In the genomic region with DNA sequence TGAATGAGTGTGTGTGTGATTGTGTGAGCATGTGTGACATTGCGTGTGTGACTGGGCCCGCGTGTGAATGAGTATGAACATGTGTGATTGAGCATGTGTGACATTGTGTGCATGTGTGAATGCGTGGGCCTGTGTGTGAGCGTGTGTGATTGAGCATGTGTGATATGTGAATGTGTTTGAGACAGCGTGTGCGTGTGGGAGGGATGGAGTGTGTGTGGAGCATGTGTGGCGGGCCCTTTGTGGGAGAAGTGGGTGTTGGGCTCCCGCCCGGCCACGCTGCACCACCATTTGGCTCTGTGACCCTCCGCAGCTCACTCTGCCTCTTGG, we compare ENCODE assay signal across 1 cellular context.
TF ChIP-seq lines count a peak whose summit lies in the region.

No MANE protein-coding gene starts in this region.

TF ChIP-seq in HepG2, 621 proteins besides CTCF, POLR2A, EP300 and RAD21:
- TF ChIP-seq, protein P1, sequence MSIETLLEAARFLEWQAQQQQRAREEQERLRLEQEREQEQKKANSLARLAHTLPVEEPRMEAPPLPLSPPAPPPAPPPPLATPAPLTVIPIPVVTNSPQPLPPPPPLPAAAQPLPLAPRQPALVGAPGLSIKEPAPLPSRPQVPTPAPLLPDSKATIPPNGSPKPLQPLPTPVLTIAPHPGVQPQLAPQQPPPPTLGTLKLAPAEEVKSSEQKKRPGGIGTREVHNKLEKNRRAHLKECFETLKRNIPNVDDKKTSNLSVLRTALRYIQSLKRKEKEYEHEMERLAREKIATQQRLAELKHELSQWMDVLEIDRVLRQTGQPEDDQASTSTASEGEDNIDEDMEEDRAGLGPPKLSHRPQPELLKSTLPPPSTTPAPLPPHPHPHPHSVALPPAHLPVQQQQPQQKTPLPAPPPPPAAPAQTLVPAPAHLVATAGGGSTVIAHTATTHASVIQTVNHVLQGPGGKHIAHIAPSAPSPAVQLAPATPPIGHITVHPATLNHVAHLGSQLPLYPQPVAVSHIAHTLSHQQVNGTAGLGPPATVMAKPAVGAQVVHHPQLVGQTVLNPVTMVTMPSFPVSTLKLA (IDR thresholded peaks at IDR 0.05): peak; percentile 97
- no peak for TF ChIP-seq TCF12 (IDR thresholded peaks at IDR 0.05)
- TF ChIP-seq TCF12 (CRISPR knock-in tag; IDR thresholded peaks at IDR 0.05): no peak
- TF ChIP-seq, protein P2, sequence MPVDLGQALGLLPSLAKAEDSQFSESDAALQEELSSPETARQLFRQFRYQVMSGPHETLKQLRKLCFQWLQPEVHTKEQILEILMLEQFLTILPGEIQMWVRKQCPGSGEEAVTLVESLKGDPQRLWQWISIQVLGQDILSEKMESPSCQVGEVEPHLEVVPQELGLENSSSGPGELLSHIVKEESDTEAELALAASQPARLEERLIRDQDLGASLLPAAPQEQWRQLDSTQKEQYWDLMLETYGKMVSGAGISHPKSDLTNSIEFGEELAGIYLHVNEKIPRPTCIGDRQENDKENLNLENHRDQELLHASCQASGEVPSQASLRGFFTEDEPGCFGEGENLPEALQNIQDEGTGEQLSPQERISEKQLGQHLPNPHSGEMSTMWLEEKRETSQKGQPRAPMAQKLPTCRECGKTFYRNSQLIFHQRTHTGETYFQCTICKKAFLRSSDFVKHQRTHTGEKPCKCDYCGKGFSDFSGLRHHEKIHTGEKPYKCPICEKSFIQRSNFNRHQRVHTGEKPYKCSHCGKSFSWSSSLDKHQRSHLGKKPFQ (CRISPR knock-in tag; IDR thresholded peaks at IDR 0.05; ENCODE audit: insufficient replicate concordance): peak; percentile 24
- no peak for TF ChIP-seq MTF1 (CRISPR knock-in tag; IDR thresholded peaks at IDR 0.05)
- TF ChIP-seq, protein P3, sequence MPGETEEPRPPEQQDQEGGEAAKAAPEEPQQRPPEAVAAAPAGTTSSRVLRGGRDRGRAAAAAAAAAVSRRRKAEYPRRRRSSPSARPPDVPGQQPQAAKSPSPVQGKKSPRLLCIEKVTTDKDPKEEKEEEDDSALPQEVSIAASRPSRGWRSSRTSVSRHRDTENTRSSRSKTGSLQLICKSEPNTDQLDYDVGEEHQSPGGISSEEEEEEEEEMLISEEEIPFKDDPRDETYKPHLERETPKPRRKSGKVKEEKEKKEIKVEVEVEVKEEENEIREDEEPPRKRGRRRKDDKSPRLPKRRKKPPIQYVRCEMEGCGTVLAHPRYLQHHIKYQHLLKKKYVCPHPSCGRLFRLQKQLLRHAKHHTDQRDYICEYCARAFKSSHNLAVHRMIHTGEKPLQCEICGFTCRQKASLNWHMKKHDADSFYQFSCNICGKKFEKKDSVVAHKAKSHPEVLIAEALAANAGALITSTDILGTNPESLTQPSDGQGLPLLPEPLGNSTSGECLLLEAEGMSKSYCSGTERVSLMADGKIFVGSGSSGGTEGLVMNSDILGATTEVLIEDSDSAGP (CRISPR knock-in tag; IDR thresholded peaks at IDR 0.05; ENCODE audit: borderline replicate concordance): no peak
- no peak for TF ChIP-seq ZNF619 (CRISPR knock-in tag; IDR thresholded peaks at IDR 0.05)
- TF ChIP-seq CBFB (CRISPR knock-in tag; IDR thresholded peaks at IDR 0.05): no peak
- TF ChIP-seq ZFY (CRISPR knock-in tag; IDR thresholded peaks at IDR 0.05): no peak
- TF ChIP-seq BORCS8-MEF2B (CRISPR knock-in tag; IDR thresholded peaks at IDR 0.05): no peak
- TF ChIP-seq MED1 (CRISPR knock-in tag; IDR thresholded peaks at IDR 0.05): no peak
- no peak for TF ChIP-seq NCOR1 (IDR thresholded peaks at IDR 0.05; ENCODE audit: borderline replicate concordance, low read length)
- TF ChIP-seq, protein P4, sequence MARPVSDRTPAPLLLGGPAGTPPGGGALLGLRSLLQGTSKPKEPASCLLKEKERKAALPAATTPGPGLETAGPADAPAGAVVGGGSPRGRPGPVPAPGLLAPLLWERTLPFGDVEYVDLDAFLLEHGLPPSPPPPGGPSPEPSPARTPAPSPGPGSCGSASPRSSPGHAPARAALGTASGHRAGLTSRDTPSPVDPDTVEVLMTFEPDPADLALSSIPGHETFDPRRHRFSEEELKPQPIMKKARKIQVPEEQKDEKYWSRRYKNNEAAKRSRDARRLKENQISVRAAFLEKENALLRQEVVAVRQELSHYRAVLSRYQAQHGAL (CRISPR knock-in tag; IDR thresholded peaks at IDR 0.05; ENCODE audit: not compliant biosample characterization): no peak
- TF ChIP-seq, protein P5, sequence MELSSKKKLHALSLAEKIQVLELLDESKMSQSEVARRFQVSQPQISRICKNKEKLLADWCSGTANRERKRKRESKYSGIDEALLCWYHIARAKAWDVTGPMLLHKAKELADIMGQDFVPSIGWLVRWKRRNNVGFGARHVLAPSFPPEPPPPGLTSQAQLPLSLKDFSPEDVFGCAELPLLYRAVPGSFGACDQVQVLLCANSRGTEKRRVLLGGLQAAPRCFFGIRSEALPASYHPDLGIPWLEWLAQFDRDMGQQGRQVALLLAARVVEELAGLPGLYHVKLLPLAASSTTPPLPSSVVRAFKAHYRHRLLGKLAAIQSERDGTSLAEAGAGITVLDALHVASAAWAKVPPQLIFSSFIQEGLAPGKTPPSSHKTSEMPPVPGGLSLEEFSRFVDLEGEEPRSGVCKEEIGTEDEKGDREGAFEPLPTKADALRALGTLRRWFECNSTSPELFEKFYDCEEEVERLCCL (CRISPR knock-in tag; IDR thresholded peaks at IDR 0.05; ENCODE audit: borderline replicate concordance): no peak
- TF ChIP-seq, protein P6, sequence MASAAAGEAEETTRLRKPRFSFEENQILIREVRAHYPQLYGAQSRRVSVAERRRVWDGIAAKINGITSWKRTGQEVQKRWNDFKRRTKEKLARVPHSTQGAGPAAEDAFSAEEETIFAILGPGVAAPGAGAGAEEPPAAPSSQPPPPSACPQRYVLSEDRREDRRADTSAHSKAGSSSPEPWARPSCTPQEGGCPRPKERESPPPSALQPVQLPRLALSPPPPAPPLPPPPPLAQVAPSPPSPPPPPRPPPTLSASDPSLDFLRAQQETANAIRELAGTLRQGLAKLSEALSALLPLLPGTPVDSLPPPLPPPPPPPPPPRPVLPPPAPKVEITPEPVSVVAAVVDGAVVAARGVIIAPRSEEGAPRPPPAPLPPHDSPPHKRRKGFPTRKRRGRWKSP (CRISPR knock-in tag; IDR thresholded peaks at IDR 0.05): no peak
- TF ChIP-seq, protein P7, sequence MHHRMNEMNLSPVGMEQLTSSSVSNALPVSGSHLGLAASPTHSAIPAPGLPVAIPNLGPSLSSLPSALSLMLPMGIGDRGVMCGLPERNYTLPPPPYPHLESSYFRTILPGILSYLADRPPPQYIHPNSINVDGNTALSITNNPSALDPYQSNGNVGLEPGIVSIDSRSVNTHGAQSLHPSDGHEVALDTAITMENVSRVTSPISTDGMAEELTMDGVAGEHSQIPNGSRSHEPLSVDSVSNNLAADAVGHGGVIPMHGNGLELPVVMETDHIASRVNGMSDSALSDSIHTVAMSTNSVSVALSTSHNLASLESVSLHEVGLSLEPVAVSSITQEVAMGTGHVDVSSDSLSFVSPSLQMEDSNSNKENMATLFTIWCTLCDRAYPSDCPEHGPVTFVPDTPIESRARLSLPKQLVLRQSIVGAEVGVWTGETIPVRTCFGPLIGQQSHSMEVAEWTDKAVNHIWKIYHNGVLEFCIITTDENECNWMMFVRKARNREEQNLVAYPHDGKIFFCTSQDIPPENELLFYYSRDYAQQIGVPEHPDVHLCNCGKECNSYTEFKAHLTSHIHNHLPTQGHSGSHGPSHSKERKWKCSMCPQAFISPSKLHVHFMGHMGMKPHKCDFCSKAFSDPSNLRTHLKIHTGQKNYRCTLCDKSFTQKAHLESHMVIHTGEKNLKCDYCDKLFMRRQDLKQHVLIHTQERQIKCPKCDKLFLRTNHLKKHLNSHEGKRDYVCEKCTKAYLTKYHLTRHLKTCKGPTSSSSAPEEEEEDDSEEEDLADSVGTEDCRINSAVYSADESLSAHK (CRISPR knock-in tag; IDR thresholded peaks at IDR 0.05; ENCODE audit: borderline replicate concordance): no peak
- TF ChIP-seq ZBTB8A (CRISPR knock-in tag; IDR thresholded peaks at IDR 0.05; ENCODE audit: borderline replicate concordance, low read depth): no peak
TF ChIP-seq in HepG2: peak in this region for 2.
